ENCODE assay signal across 8 cellular contexts in the genomic region with DNA sequence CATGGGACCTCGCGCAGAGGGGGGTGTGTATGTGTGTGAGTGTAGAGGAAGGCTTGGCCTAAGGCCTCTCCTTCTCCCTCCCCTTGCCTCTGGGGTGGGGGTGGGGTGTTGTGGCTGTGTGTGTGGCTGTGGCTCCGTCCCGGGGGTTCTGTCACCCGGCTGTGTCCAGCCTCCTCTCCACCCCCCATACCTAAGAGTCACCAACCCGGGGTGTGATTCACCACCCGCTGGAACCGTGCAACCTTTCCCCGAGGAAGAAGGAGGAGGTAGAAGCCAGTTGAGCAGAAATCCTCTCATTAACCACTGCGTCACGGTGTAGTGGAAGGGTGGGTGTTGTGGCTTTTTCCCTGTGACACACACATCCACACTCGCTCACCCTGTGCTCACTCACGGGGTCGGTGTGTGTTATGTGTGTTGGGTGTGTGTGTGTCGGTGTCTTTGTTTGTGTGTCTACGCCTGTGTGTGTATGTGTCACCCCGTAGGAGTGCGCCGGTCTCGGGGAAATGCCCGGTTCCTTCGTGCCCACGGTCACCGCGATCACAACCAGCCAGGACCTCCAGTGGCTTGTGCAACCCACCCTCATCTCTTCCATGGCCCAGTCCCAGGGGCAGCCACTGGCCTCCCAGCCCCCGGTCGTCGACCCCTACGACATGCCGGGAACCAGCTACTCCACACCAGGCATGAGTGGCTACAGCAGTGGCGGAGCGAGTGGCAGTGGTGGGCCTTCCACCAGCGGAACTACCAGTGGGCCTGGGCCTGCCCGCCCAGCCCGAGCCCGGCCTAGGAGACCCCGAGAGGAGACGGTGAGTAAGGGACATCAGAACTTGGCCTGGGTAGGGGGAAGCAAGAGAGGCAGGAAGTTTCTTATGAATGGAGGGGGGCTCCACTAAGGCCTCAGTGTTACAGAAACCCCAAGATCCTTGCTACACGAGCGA. TPM values are rescaled to one million over a fixed set of nuclear protein-coding genes. Genes with fewer than 3 reads are reported as not detected.
DNase-seq lines count a peak whose midpoint lies in the region; ATAC-seq and TF ChIP-seq lines count a peak whose summit lies in the region.

No MANE protein-coding gene starts in this region.

- H3K4me3 Mint-ChIP-seq in activated T-cell treated with anti-CD3 and anti-CD28 coated beads, Interleukin-2, amount 50 U/mL, for 4 hours, result peak overlapping the region; percentile 90

- H3K36me3 ChIP-seq in heart left ventricle, result no peaks in the 10 kb centered on the region
- no peaks in the 10 kb centered on the region for H3K36me3 ChIP-seq in gastroesophageal sphincter
- peaks cover 0 to 3% (median 0%) of the 10 kb centered on the region in 3 donors for H3K36me3 ChIP-seq in skeletal muscle tissue (ENCODE audit: control insufficient read depth in 3 of 3, insufficient read depth in 3 of 3, low read length in 3 of 3)

- H3K27me3 ChIP-seq in heart left ventricle (peaks cover 0 to 17% (median 0%) of the 10 kb centered on the region in 9 donors), gastroesophageal sphincter (no peaks in the 10 kb centered on the region), skeletal muscle tissue (ENCODE audit: control insufficient read depth in 3 of 3, insufficient read depth in 3 of 3, low read length in 3 of 3) (peaks cover 0 to 3% (median 0%) of the 10 kb centered on the region in 3 donors)

- H3K9me3 Mint-ChIP-seq in activated T-cell treated with anti-CD3 and anti-CD28 coated beads, Interleukin-2, amount 50 U/mL, for 4 hours, result no peaks in the 10 kb centered on the region

- H3K4me1 ChIP-seq in heart left ventricle (peaks cover 5 to 40% (median 26%) of the 10 kb centered on the region in 12 donors), gastroesophageal sphincter (peaks cover 2 to 37% (median 16%) of the 10 kb centered on the region in 3 donors), skeletal muscle tissue (ENCODE audit: control insufficient read depth in 3 of 3, insufficient read depth in 3 of 3, low read length in 3 of 3) (peaks cover 24 to 38% (median 31%) of the 10 kb centered on the region in 3 donors)

- H3K27ac ChIP-seq in heart left ventricle, result peak overlapping the region; percentile 80 to 99 (median 95)
- H3K27ac ChIP-seq in gastroesophageal sphincter, result peak overlapping the region; percentile 88 to 97 (median 94)
- H3K27ac ChIP-seq in skeletal muscle tissue (ENCODE audit: low read depth, low read length), result peak overlapping the region; percentile 99

- TF ChIP-seq EP300 in gastroesophageal sphincter (IDR thresholded peaks at IDR 0.05), result no peak

- no peak for TF ChIP-seq POLR2A in heart left ventricle (IDR thresholded peaks at IDR 0.05)
- no peak for TF ChIP-seq POLR2A in gastroesophageal sphincter (IDR thresholded peaks at IDR 0.05)

- peak in 2 of 5 donors; percentile 26 to 34 for DNase-seq in heart left ventricle
- no peak for DNase-seq in Right ventricle myocardium inferior (ENCODE audit: missing footprints)
- DNase-seq in activated T-cell treated with anti-CD3 and anti-CD28 coated beads, Interleukin-2, amount 50 U/mL, for 4 hours, result no peak
- no peak for DNase-seq in NCI-H2227 treated with DMSO at 0.1 percent for 48 hours (lab: John Stamatoyannopoulos, UW)
- no peak for DNase-seq in mesenteric fat pad (ENCODE audit: low spot score)
- no peak for DNase-seq in NCI-H1105 treated with DMSO at 0.1 percent for 48 hours (lab: John Stamatoyannopoulos, UW)

- no peaks in the 10 kb centered on the region for H3K9me3 ChIP-seq in heart left ventricle
- H3K9me3 ChIP-seq in gastroesophageal sphincter, result no peaks in the 10 kb centered on the region
- no peaks in the 10 kb centered on the region for H3K9me3 ChIP-seq in skeletal muscle tissue (ENCODE audit: control insufficient read depth in 3 of 3, low read length in 3 of 3)

- H3K9ac ChIP-seq in skeletal muscle tissue (ENCODE audit: low read depth in 1 of 3, low read length in 3 of 3), result peak overlapping the region; percentile 94 to 99 (median 98)

- ATAC-seq in heart left ventricle (no peak), Right ventricle myocardium inferior (no peak), gastroesophageal sphincter (no peak)
- ATAC-seq in activated T-cell treated with anti-CD3 and anti-CD28 coated beads, Interleukin-2, amount 50 U/mL, for 4 hours, result no peak

- peaks cover 16% of the 10 kb centered on the region for H3K36me3 Mint-ChIP-seq in activated T-cell treated with anti-CD3 and anti-CD28 coated beads, Interleukin-2, amount 50 U/mL, for 4 hours (ENCODE audit: insufficient read depth)

- H3K4me1 Mint-ChIP-seq in activated T-cell treated with anti-CD3 and anti-CD28 coated beads, Interleukin-2, amount 50 U/mL, for 4 hours (ENCODE audit: low read depth), result peaks cover 31% of the 10 kb centered on the region

- H3K27me3 Mint-ChIP-seq in activated T-cell treated with anti-CD3 and anti-CD28 coated beads, Interleukin-2, amount 50 U/mL, for 4 hours (ENCODE audit: low read depth), result peaks cover 1% of the 10 kb centered on the region

- 73 to 83% (median 73%) methylated on average over 24 to 40 of the region's 40 CpGs for WGBS in heart left ventricle, 4 donors
- WGBS in gastroesophageal sphincter (ENCODE audit: low coverage in 1 of 2), 2 donors, result 82 to 89% methylated on average over 2 to 7 of the region's 40 CpGs

- H3K4me3 ChIP-seq in heart left ventricle, result peak overlapping the region in 11 of 12 donors; percentile 51 to 89 (median 73)
- H3K4me3 ChIP-seq in gastroesophageal sphincter, result peak overlapping the region; percentile 59 to 67
- peak overlapping the region; percentile 93 to 99 (median 98) for H3K4me3 ChIP-seq in skeletal muscle tissue (ENCODE audit: low read length in 3 of 3)

- intact Hi-C loops in heart left ventricle (cut with DNase I), result loop anchor here in 1 of 10 donors (10.0 kb wide), 1 partner anchor 46 kb away; a partner anchor contains a TSS
- intact Hi-C loops in Right ventricle myocardium inferior (cut with DNase I), result no loop called here

- TF ChIP-seq CTCF in heart left ventricle (IDR thresholded peaks at IDR 0.05) (no peak), gastroesophageal sphincter (IDR thresholded peaks at IDR 0.05) (no peak)

RNA-seq across cellular contexts. Expression of a gene that starts 2.6 kb away (rescaled TPM):
- total RNA-seq in heart left ventricle (100 to 1,000 TPM in 1 of 9 donors, 10 to 100 TPM in 1, 1 to 10 TPM in 4, under 1 TPM in 3; 0.23 to 107 (median 1.1) TPM), Right ventricle myocardium inferior (0.32 TPM), gastroesophageal sphincter (10 to 100 TPM in 2 of 4 donors, 1 to 10 TPM in 2; 1.9 to 38.0 (median 15.6) TPM), skeletal muscle tissue (42.8 TPM), mesenteric fat pad (907 TPM)
- 1 to 10 TPM; 1.4 to 8.0 TPM for polyA plus RNA-seq in heart left ventricle
- 10 to 100 TPM; 10.5 to 13.4 (median 13.2) TPM for total RNA-seq in activated T-cell treated with anti-CD3 and anti-CD28 coated beads, Interleukin-2, amount 50 U/mL, for 4 hours

RNA-seq across cellular contexts. Expression of a gene that starts 26.4 kb away (rescaled TPM):
- total RNA-seq in heart left ventricle (10 to 100 TPM; 12.9 to 33.0 (median 26.9) TPM), Right ventricle myocardium inferior (30.6 TPM), gastroesophageal sphincter (10 to 100 TPM; 11.0 to 19.6 (median 15.3) TPM), skeletal muscle tissue (45.4 TPM), mesenteric fat pad (8.3 TPM)
- 10 to 100 TPM; 12.1 to 14.2 TPM for polyA plus RNA-seq in heart left ventricle
- total RNA-seq in activated T-cell treated with anti-CD3 and anti-CD28 coated beads, Interleukin-2, amount 50 U/mL, for 4 hours, result 1 to 10 TPM in 2 of 3 donors, under 1 TPM in 1; 0.83 to 1.5 (median 1.5) TPM

RNA-seq across cellular contexts. Expression of a gene that starts 27.8 kb away (rescaled TPM):
- total RNA-seq in heart left ventricle (1 to 10 TPM in 1 of 9 donors, under 1 TPM in 3, not detected in 5; 0.56 to 2.7 (median 0.65) TPM), Right ventricle myocardium inferior (0.65 TPM), gastroesophageal sphincter (1 to 10 TPM in 3 of 4 donors, under 1 TPM in 1; 0.96 to 3.2 (median 2.1) TPM), skeletal muscle tissue (0.52 TPM), mesenteric fat pad (1.1 TPM)
- polyA plus RNA-seq in heart left ventricle, result under 1 TPM; 0.23 to 0.78 TPM
- 1 to 10 TPM; 1.1 to 1.4 (median 1.3) TPM for total RNA-seq in activated T-cell treated with anti-CD3 and anti-CD28 coated beads, Interleukin-2, amount 50 U/mL, for 4 hours

RNA-seq across cellular contexts. Expression of a gene that starts 36.9 kb away (rescaled TPM):
- total RNA-seq in heart left ventricle (100 to 1,000 TPM in 1 of 9 donors, 10 to 100 TPM in 8; 31.2 to 106 (median 46.8) TPM), Right ventricle myocardium inferior (49.0 TPM), gastroesophageal sphincter (100 to 1,000 TPM; 140 to 246 (median 167) TPM), skeletal muscle tissue (32.4 TPM), mesenteric fat pad (104 TPM)
- polyA plus RNA-seq in heart left ventricle, result 10 to 100 TPM; 50.9 to 74.9 TPM
- 100 to 1,000 TPM; 135 to 164 (median 157) TPM for total RNA-seq in activated T-cell treated with anti-CD3 and anti-CD28 coated beads, Interleukin-2, amount 50 U/mL, for 4 hours

RNA-seq across cellular contexts. Expression of a gene that starts 46.7 kb away (rescaled TPM):
- 100 to 1,000 TPM; 104 to 156 (median 121) TPM for total RNA-seq in heart left ventricle
- 100 to 1,000 TPM; 120 to 294 TPM for polyA plus RNA-seq in heart left ventricle
- total RNA-seq in Right ventricle myocardium inferior, result 166 TPM
- 10 to 100 TPM; 68.0 to 86.2 (median 85.7) TPM for total RNA-seq in activated T-cell treated with anti-CD3 and anti-CD28 coated beads, Interleukin-2, amount 50 U/mL, for 4 hours
- 10 to 100 TPM; 52.7 to 84.6 (median 68.4) TPM for total RNA-seq in gastroesophageal sphincter
- 56.9 TPM for total RNA-seq in skeletal muscle tissue
- 82.3 TPM for total RNA-seq in mesenteric fat pad
